8 cellular contexts compared by ENCODE assay signal in genomic region chr11:74949748-74950127, GRCh38. TPM values are rescaled to one million over a fixed set of nuclear protein-coding genes. Genes with fewer than 3 reads are reported as not detected.
DNase-seq lines count a peak whose midpoint lies in the region; ATAC-seq and TF ChIP-seq lines count a peak whose summit lies in the region.

No MANE protein-coding gene starts in this region.

- POLR2A ChIA-PET in PC-3 (lab: Charles Lee; ENCODE audit: unreplicated experiment), result no interaction called here

- no peak overlapping the region for H2BK12ac ChIP-seq in neuronal stem cell (ENCODE audit: low read length)

- peak overlapping the region; percentile 88 for H3K4me2 ChIP-seq in PC-3 (ENCODE audit: low read length)
- peak overlapping the region; percentile 56 for H3K4me2 ChIP-seq in neuronal stem cell (ENCODE audit: insufficient read depth, low read length, poor library complexity, severe bottlenecking)

- no peak overlapping the region for H4K8ac ChIP-seq in neuronal stem cell (ENCODE audit: low read depth, low read length)

- H3K9ac ChIP-seq in PC-3 (ENCODE audit: low read length), result peak overlapping the region; percentile 95
- H3K9ac ChIP-seq in neuronal stem cell (ENCODE audit: low read depth, low read length, poor library complexity), result no peak overlapping the region

- H3K36me3 ChIP-seq in PC-3 (ENCODE audit: low read depth, low read length), result peaks cover 26% of the 10 kb centered on the region
- peaks cover 6 to 35% of the 10 kb centered on the region in 2 donors for H3K36me3 ChIP-seq in neuronal stem cell (replicated peaks in 1 of 2; ENCODE audit: control insufficient read depth in 2 of 2, insufficient read depth in 2 of 2, low read length in 2 of 2)

- H3K27ac ChIP-seq in PC-3 (ENCODE audit: low read length) (peak overlapping the region; percentile 34), neuronal stem cell (replicated peaks; ENCODE audit: low read length) (no peak overlapping the region)

- H3K9me3 ChIP-seq in PC-3 (ENCODE audit: low read length) (no peaks in the 10 kb centered on the region), neuronal stem cell (replicated peaks in 1 of 2; ENCODE audit: control insufficient read depth in 2 of 2, insufficient read depth in 1 of 2, low read depth in 1 of 2, low read length in 2 of 2) (peaks cover 0 to 2% of the 10 kb centered on the region in 2 donors)

- H4K20me1 ChIP-seq in PC-3 (ENCODE audit: low read length), result peaks cover 17% of the 10 kb centered on the region; the same call in 1 of the 2 replicates

- H2BK120ac ChIP-seq in neuronal stem cell (ENCODE audit: low read depth, low read length), result no peak overlapping the region

- WGBS in neuronal stem cell (ENCODE audit: extremely low coverage in 2 of 2, insufficient read length in 2 of 2, insufficient replicate concordance in 1 of 2), 2 donors, result no CpG with 5 or more reads among the region's 6 CpGs

- no peaks in the 10 kb centered on the region for H3F3A ChIP-seq in PC-3 (ENCODE audit: low read length, unreplicated experiment)

- TF ChIP-seq CTCF in PC-3 (conservative IDR thresholded peaks at IDR 0.05; ENCODE audit: low read depth, low read length) (no peak), epithelial cell of esophagus (IDR thresholded peaks at IDR 0.05; ENCODE audit: insufficient read depth, low read depth, low read length, missing control alignments) (no peak)

- no TSS peak for BruUV-seq in PC-3 (replicated peaks; lab: Mats Ljungman, UMichigan)

- no peaks in the 10 kb centered on the region for H3K9me2 ChIP-seq in PC-3 (replicated peaks; ENCODE audit: low read length)

- CTCF ChIA-PET in PC-3 (lab: Charles Lee), result no interaction called here

- DNase-seq in ELR (ENCODE audit: low read depth), result peak; percentile 41
- DNase-seq in PC-3, result no peak
- DNase-seq in epithelial cell of esophagus (ENCODE audit: low read depth), result no peak
- DNase-seq in neuronal stem cell (ENCODE audit: low spot score), result no peak
- no peak for DNase-seq in stimulated activated CD4-positive, alpha-beta T cell treated with anti-CD3 and anti-CD28 coated beads, Interleukin-2, amount 100 ng/mL, for 48 hours
- no peak for DNase-seq in stimulated activated naive CD4-positive, alpha-beta T cell treated with Interleukin-2 at 50 U/mL for 16 hours (lab: John Stamatoyannopoulos, UW)

- peaks cover 2% of the 10 kb centered on the region for H3K79me1 ChIP-seq in neuronal stem cell (ENCODE audit: low read depth, low read length)

- intact Hi-C loops in PC-3 (cut with micrococcal nuclease), result loop anchor here (1.0 kb wide), 1 partner anchor 40 kb away; no protein-coding TSS in a partner anchor

- H4K91ac ChIP-seq in neuronal stem cell (ENCODE audit: low read depth, low read length, poor library complexity), result no peak overlapping the region

- H3K4me1 ChIP-seq in PC-3 (ENCODE audit: insufficient read depth, low read length) (peaks cover 20% of the 10 kb centered on the region), neuronal stem cell (ENCODE audit: control insufficient read depth in 2 of 2, insufficient read depth in 1 of 2, low read depth in 1 of 2, low read length in 2 of 2) (peaks cover 5% of the 10 kb centered on the region in 2 donors)

- no peak overlapping the region for H2BK15ac ChIP-seq in neuronal stem cell (ENCODE audit: low read length)

- no peak overlapping the region for H3K23ac ChIP-seq in neuronal stem cell (ENCODE audit: low read depth, low read length, poor library complexity)

- no peak overlapping the region for H3K4ac ChIP-seq in neuronal stem cell (ENCODE audit: low read length)

- peaks cover 68% of the 10 kb centered on the region for H3K79me2 ChIP-seq in PC-3 (ENCODE audit: low read length)

- H2AK5ac ChIP-seq in neuronal stem cell (ENCODE audit: low read depth, low read length), result no peak overlapping the region

- no peak overlapping the region for H3K18ac ChIP-seq in neuronal stem cell (ENCODE audit: low read length)

- H3K14ac ChIP-seq in neuronal stem cell (ENCODE audit: low read length), result no peak overlapping the region

- no peak overlapping the region for H2BK5ac ChIP-seq in neuronal stem cell (ENCODE audit: low read length)

- H2AFZ ChIP-seq in PC-3 (ENCODE audit: low read length) (peak overlapping the region; percentile 62), neuronal stem cell (ENCODE audit: low read length) (peak overlapping the region; percentile 94)

- ATAC-seq in PC-3 (no peak), GM18873 (IDR thresholded peaks at IDR 0.05; ENCODE audit: low FRiP score, unreplicated experiment) (no peak)
- no peak for ATAC-seq in activated CD4-positive, CD25-positive, alpha-beta regulatory T cell treated with anti-CD3 and anti-CD28 coated beads, Interleukin-2, amount 50 U/mL, for 24 hours

- no peaks in the 10 kb centered on the region for H3K27me3 ChIP-seq in PC-3 (ENCODE audit: low read length)
- no peaks in the 10 kb centered on the region for H3K27me3 ChIP-seq in neuronal stem cell (ENCODE audit: control insufficient read depth in 3 of 3, insufficient read depth in 3 of 3, low read depth in 1 of 3, low read length in 3 of 3)

- H3K4me3 ChIP-seq in PC-3 (ENCODE audit: low read length) (peak overlapping the region; percentile 87), epithelial cell of esophagus (ENCODE audit: low read length) (peak overlapping the region; percentile 99), neuronal stem cell (ENCODE audit: low read length in 2 of 2) (peak overlapping the region; percentile 92 to 94)

RNA-seq across cellular contexts. Expression of gene SPCS2, which starts 0.7 kb away (rescaled TPM):
- 129 and 142 TPM in 2 replicates for total RNA-seq in PC-3 (2014; rRNA removed)
- polyA plus RNA-seq in neuronal stem cell (2013, experiment 1 of 2), result 88.1 TPM
- polyA plus RNA-seq in neuronal stem cell (2013, experiment 2 of 2), result 88.8 TPM

RNA-seq across cellular contexts. Expression of gene XRRA1, which starts 0.8 kb away (rescaled TPM):
- 18.1 and 23.5 TPM in 2 replicates for total RNA-seq in PC-3 (2014; rRNA removed)
- polyA plus RNA-seq in neuronal stem cell (2013, experiment 1 of 2), result 5.1 TPM
- 5.9 TPM for polyA plus RNA-seq in neuronal stem cell (2013, experiment 2 of 2)

RNA-seq across cellular contexts. Expression of gene NEU3, which starts 39.0 kb away (rescaled TPM):
- total RNA-seq in PC-3 (2014; rRNA removed), result 15.7 and 16.1 TPM in 2 replicates
- 6.0 TPM for polyA plus RNA-seq in neuronal stem cell (2013, experiment 1 of 2)
- polyA plus RNA-seq in neuronal stem cell (2013, experiment 2 of 2), result 6.6 TPM
